In the genomic region with DNA sequence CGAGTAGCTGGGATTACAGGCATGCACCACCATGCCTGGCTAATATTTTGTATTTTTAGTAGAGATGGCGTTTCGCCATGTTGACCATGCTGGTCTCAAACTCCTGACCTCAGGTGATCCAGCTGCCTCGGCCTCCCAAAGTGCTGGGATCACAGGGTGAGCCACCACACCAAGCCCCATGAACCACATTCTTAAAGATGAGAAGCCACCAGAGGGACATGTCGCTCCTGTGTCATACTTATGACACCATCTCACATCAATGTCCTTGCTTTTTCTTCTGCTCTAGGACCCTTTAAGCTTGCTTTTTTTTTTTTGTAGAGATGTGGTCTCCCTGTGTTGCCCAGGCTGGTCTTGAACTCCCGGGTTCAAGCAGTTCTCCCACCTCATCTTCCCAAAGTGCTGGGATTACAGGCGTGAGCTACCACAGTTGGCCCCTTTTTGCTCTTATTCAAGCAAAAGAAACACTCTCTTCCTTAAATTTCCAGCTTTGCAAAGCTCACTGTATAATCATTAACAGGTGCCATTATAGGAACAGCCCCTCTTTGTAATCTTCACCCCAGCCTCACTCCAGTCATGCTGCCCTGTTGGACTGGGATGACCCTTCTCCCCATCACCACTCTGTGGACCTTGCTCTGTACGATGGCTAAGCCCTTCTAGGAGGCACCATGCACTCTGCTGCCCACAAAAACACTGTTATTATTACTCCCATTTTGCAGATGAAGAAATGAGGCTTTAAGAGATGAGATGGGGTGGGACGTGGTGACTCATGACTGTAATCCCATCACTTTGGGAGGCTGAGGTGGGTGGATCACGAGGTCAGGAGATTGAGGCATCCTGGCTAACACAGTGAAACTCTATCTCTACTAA, we compare ENCODE assay signal across 1 cellular context.
TF ChIP-seq lines count a peak whose summit lies in the region.

No MANE protein-coding gene starts in this region.

TF ChIP-seq in HepG2, 621 proteins besides CTCF, POLR2A, EP300 and RAD21 (continued from another document and continues in another):
- TF ChIP-seq, protein P1, sequence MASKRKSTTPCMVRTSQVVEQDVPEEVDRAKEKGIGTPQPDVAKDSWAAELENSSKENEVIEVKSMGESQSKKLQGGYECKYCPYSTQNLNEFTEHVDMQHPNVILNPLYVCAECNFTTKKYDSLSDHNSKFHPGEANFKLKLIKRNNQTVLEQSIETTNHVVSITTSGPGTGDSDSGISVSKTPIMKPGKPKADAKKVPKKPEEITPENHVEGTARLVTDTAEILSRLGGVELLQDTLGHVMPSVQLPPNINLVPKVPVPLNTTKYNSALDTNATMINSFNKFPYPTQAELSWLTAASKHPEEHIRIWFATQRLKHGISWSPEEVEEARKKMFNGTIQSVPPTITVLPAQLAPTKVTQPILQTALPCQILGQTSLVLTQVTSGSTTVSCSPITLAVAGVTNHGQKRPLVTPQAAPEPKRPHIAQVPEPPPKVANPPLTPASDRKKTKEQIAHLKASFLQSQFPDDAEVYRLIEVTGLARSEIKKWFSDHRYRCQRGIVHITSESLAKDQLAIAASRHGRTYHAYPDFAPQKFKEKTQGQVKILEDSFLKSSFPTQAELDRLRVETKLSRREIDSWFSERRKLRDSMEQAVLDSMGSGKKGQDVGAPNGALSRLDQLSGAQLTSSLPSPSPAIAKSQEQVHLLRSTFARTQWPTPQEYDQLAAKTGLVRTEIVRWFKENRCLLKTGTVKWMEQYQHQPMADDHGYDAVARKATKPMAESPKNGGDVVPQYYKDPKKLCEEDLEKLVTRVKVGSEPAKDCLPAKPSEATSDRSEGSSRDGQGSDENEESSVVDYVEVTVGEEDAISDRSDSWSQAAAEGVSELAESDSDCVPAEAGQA (IDR thresholded peaks at IDR 0.05; ENCODE audit: low read depth), result no peak
- TF ChIP-seq, protein P1 (CRISPR knock-in tag; IDR thresholded peaks at IDR 0.05; ENCODE audit: borderline replicate concordance), result no peak
- no peak for TF ChIP-seq ZFP82 (CRISPR knock-in tag; IDR thresholded peaks at IDR 0.05; ENCODE audit: borderline replicate concordance)
- 0 out of 2 replicates have a peak, but pooled peaks have one; percentile 14 for TF ChIP-seq TSC22D2 (CRISPR knock-in tag; IDR thresholded peaks at IDR 0.05; ENCODE audit: borderline replicate concordance)
- TF ChIP-seq KLF15 (CRISPR knock-in tag; IDR thresholded peaks at IDR 0.05; ENCODE audit: borderline replicate concordance), result no peak
- TF ChIP-seq ZNF543 (CRISPR knock-in tag; IDR thresholded peaks at IDR 0.05), result 0 out of 2 replicates have a peak, but pooled peaks have one; percentile 46
- TF ChIP-seq, protein P2, sequence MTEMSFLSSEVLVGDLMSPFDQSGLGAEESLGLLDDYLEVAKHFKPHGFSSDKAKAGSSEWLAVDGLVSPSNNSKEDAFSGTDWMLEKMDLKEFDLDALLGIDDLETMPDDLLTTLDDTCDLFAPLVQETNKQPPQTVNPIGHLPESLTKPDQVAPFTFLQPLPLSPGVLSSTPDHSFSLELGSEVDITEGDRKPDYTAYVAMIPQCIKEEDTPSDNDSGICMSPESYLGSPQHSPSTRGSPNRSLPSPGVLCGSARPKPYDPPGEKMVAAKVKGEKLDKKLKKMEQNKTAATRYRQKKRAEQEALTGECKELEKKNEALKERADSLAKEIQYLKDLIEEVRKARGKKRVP (CRISPR knock-in tag; IDR thresholded peaks at IDR 0.05), result no peak
- TF ChIP-seq, protein P3, sequence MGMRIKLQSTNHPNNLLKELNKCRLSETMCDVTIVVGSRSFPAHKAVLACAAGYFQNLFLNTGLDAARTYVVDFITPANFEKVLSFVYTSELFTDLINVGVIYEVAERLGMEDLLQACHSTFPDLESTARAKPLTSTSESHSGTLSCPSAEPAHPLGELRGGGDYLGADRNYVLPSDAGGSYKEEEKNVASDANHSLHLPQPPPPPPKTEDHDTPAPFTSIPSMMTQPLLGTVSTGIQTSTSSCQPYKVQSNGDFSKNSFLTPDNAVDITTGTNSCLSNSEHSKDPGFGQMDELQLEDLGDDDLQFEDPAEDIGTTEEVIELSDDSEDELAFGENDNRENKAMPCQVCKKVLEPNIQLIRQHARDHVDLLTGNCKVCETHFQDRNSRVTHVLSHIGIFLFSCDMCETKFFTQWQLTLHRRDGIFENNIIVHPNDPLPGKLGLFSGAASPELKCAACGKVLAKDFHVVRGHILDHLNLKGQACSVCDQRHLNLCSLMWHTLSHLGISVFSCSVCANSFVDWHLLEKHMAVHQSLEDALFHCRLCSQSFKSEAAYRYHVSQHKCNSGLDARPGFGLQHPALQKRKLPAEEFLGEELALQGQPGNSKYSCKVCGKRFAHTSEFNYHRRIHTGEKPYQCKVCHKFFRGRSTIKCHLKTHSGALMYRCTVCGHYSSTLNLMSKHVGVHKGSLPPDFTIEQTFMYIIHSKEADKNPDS (CRISPR knock-in tag; IDR thresholded peaks at IDR 0.05), result 0 out of 2 replicates have a peak, but pooled peaks have one; percentile 75
- TF ChIP-seq, protein P4, sequence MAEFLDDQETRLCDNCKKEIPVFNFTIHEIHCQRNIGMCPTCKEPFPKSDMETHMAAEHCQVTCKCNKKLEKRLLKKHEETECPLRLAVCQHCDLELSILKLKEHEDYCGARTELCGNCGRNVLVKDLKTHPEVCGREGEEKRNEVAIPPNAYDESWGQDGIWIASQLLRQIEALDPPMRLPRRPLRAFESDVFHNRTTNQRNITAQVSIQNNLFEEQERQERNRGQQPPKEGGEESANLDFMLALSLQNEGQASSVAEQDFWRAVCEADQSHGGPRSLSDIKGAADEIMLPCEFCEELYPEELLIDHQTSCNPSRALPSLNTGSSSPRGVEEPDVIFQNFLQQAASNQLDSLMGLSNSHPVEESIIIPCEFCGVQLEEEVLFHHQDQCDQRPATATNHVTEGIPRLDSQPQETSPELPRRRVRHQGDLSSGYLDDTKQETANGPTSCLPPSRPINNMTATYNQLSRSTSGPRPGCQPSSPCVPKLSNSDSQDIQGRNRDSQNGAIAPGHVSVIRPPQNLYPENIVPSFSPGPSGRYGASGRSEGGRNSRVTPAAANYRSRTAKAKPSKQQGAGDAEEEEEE (CRISPR knock-in tag; IDR thresholded peaks at IDR 0.05; ENCODE audit: borderline replicate concordance), result no peak; the same call in 1 of the 2 replicates
- no peak for TF ChIP-seq ATAD3A (CRISPR knock-in tag; IDR thresholded peaks at IDR 0.05)
- peak; percentile 67 for TF ChIP-seq PPARG (CRISPR knock-in tag; conservative IDR thresholded peaks at IDR 0.05)
- no peak for TF ChIP-seq NFE2L2 (IDR thresholded peaks at IDR 0.05; ENCODE audit: low read length)
- no peak for TF ChIP-seq ZNF749 (CRISPR knock-in tag; IDR thresholded peaks at IDR 0.05; ENCODE audit: borderline replicate concordance)
- TF ChIP-seq, protein P5, sequence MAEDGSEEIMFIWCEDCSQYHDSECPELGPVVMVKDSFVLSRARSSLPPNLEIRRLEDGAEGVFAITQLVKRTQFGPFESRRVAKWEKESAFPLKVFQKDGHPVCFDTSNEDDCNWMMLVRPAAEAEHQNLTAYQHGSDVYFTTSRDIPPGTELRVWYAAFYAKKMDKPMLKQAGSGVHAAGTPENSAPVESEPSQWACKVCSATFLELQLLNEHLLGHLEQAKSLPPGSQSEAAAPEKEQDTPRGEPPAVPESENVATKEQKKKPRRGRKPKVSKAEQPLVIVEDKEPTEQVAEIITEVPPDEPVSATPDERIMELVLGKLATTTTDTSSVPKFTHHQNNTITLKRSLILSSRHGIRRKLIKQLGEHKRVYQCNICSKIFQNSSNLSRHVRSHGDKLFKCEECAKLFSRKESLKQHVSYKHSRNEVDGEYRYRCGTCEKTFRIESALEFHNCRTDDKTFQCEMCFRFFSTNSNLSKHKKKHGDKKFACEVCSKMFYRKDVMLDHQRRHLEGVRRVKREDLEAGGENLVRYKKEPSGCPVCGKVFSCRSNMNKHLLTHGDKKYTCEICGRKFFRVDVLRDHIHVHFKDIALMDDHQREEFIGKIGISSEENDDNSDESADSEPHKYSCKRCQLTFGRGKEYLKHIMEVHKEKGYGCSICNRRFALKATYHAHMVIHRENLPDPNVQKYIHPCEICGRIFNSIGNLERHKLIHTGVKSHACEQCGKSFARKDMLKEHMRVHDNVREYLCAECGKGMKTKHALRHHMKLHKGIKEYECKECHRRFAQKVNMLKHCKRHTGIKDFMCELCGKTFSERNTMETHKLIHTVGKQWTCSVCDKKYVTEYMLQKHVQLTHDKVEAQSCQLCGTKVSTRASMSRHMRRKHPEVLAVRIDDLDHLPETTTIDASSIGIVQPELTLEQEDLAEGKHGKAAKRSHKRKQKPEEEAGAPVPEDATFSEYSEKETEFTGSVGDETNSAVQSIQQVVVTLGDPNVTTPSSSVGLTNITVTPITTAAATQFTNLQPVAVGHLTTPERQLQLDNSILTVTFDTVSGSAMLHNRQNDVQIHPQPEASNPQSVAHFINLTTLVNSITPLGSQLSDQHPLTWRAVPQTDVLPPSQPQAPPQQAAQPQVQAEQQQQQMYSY (CRISPR knock-in tag; IDR thresholded peaks at IDR 0.05), result no peak
- no peak for TF ChIP-seq ZIK1 (CRISPR knock-in tag; IDR thresholded peaks at IDR 0.05; ENCODE audit: borderline replicate concordance, low read depth)
- no peak for TF ChIP-seq PHF8 (CRISPR knock-in tag; IDR thresholded peaks at IDR 0.05)
- TF ChIP-seq, protein P6, sequence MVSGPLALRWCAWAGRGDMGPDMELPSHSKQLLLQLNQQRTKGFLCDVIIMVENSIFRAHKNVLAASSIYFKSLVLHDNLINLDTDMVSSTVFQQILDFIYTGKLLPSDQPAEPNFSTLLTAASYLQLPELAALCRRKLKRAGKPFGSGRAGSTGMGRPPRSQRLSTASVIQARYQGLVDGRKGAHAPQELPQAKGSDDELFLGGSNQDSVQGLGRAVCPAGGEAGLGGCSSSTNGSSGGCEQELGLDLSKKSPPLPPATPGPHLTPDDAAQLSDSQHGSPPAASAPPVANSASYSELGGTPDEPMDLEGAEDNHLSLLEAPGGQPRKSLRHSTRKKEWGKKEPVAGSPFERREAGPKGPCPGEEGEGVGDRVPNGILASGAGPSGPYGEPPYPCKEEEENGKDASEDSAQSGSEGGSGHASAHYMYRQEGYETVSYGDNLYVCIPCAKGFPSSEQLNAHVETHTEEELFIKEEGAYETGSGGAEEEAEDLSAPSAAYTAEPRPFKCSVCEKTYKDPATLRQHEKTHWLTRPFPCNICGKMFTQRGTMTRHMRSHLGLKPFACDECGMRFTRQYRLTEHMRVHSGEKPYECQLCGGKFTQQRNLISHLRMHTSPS (CRISPR knock-in tag; IDR thresholded peaks at IDR 0.05; ENCODE audit: low read depth), result peak; percentile 70; the same call in 1 of the 2 replicates
- 0 out of 2 replicates have a peak, but pooled peaks have one; percentile 6 for TF ChIP-seq SMC3 (IDR thresholded peaks at IDR 0.05; ENCODE audit: low read length)
- TF ChIP-seq PRPF4 (IDR thresholded peaks at IDR 0.05; ENCODE audit: low read depth, low read length, poor library complexity, severe bottlenecking), result no peak
- 0 out of 2 replicates have a peak, but pooled peaks have one; percentile 32 for TF ChIP-seq MAZ (IDR thresholded peaks at IDR 0.05; ENCODE audit: borderline replicate concordance, low read depth, low read length)
- 0 out of 2 replicates have a peak, but pooled peaks have one; percentile 34 for TF ChIP-seq MAZ (CRISPR knock-in tag; IDR thresholded peaks at IDR 0.05; ENCODE audit: low read depth)
- TF ChIP-seq, protein P7, sequence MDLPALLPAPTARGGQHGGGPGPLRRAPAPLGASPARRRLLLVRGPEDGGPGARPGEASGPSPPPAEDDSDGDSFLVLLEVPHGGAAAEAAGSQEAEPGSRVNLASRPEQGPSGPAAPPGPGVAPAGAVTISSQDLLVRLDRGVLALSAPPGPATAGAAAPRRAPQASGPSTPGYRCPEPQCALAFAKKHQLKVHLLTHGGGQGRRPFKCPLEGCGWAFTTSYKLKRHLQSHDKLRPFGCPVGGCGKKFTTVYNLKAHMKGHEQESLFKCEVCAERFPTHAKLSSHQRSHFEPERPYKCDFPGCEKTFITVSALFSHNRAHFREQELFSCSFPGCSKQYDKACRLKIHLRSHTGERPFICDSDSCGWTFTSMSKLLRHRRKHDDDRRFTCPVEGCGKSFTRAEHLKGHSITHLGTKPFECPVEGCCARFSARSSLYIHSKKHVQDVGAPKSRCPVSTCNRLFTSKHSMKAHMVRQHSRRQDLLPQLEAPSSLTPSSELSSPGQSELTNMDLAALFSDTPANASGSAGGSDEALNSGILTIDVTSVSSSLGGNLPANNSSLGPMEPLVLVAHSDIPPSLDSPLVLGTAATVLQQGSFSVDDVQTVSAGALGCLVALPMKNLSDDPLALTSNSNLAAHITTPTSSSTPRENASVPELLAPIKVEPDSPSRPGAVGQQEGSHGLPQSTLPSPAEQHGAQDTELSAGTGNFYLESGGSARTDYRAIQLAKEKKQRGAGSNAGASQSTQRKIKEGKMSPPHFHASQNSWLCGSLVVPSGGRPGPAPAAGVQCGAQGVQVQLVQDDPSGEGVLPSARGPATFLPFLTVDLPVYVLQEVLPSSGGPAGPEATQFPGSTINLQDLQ (CRISPR knock-in tag; IDR thresholded peaks at IDR 0.05), result no peak
- TF ChIP-seq RORA (CRISPR knock-in tag; IDR thresholded peaks at IDR 0.05), result no peak
- peak; percentile 99 for TF ChIP-seq RXRA (CRISPR knock-in tag; IDR thresholded peaks at IDR 0.05)
- TF ChIP-seq NPAS2 (CRISPR knock-in tag; IDR thresholded peaks at IDR 0.05; ENCODE audit: borderline replicate concordance), result no peak
- no peak; the same call in 1 of the 2 replicates for TF ChIP-seq NKX3-1 (CRISPR knock-in tag; IDR thresholded peaks at IDR 0.05)
- TF ChIP-seq MED1 (CRISPR knock-in tag; IDR thresholded peaks at IDR 0.05), result peak; percentile 87
- TF ChIP-seq ISL2 (CRISPR knock-in tag; IDR thresholded peaks at IDR 0.05), result 0 out of 2 replicates have a peak, but pooled peaks have one; percentile 34
- TF ChIP-seq, protein P8, sequence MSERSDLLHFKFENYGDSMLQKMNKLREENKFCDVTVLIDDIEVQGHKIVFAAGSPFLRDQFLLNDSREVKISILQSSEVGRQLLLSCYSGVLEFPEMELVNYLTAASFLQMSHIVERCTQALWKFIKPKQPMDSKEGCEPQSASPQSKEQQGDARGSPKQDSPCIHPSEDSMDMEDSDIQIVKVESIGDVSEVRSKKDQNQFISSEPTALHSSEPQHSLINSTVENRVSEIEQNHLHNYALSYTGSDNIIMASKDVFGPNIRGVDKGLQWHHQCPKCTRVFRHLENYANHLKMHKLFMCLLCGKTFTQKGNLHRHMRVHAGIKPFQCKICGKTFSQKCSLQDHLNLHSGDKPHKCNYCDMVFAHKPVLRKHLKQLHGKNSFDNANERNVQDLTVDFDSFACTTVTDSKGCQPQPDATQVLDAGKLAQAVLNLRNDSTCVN (CRISPR knock-in tag; IDR thresholded peaks at IDR 0.05; ENCODE audit: borderline replicate concordance), result no peak; the same call in none of the 2 replicates
- TF ChIP-seq ZNF329 (CRISPR knock-in tag; IDR thresholded peaks at IDR 0.05; ENCODE audit: low read depth), result no peak
